8 cellular contexts compared by ENCODE assay signal in the genomic region with DNA sequence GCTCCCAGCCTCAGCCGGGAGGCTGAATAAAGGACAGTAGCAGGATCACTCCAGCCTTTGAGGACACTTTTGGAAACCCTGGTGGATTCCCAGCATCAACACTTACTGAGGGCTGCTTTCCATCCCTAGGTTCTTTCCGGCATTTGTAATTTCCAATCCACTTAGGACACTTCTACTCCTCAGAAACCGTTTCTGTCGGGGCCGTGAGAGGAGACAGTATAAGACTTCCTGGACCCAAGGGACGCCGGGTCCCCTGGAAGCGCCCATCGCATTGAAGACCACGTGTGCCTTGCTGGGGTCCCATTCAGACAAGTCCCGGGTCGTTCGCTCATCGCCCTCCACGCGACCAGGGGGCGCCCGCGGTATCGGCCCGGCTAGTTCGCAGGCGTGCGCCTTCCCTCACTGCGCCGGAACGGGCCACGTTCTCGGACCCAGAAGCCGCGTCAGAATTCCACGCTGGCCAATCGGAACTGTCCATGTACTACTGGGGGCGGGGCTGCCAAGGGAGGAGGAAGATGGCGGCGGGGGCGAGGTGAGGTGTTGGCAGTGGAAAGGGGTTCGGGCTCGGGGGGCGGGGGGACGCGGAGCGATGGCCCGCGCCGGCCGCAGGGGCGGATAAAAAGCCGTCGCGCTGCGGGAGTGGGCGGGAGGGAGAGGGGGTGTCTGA. TPM values are rescaled to one million over a fixed set of nuclear protein-coding genes. Genes with fewer than 3 reads are reported as not detected.
DNase-seq lines count a peak whose midpoint lies in the region; ATAC-seq lines count a peak whose summit lies in the region.

A gene (plus strand): TSS at position 479 of the 667 bp plus-strand sequence. CDS start 202 bp downstream, outside the sequence.

- peak; percentile 99 for ATAC-seq in GM21367 (IDR thresholded peaks at IDR 0.05; ENCODE audit: unreplicated experiment)

- DNase-seq in COLO829 (ENCODE audit: low spot score) (peak; percentile 90), HT1080 (ENCODE audit: low read depth) (peak; percentile 96), lung microvascular endothelial cell (ENCODE audit: low read depth in 2 of 2) (peak; percentile 98 to 99)
- DNase-seq in NK-92 treated with Interleukin-12 subunit alpha and Interleukin-12 subunit beta, amount 100 ng/mL, for 24 hours (lab: John Stamatoyannopoulos, UW): peak; percentile 95
- DNase-seq in activated CD8-positive, alpha-beta memory T cell treated with anti-CD3 and anti-CD28 coated beads for 1 hour (ENCODE audit: extremely low read depth in 1 of 2, low read depth in 1 of 2): peak; percentile 96 to 98
- DNase-seq in effector CD8-positive, alpha-beta T cell (lab: John Stamatoyannopoulos, UW): peak; percentile 98
- DNase-seq in stimulated activated CD4-positive, alpha-beta T cell treated with anti-CD3 and anti-CD28 coated beads, TNF-alpha, amount 100 ng/mL, for 4 hours (ENCODE audit: low read depth in 3 of 3): peak; percentile 96 to 99 (median 97)

RNA-seq across cellular contexts. Expression of the gene that starts here (rescaled TPM):
- total RNA-seq in HT1080 (2014; rRNA removed; shearing (Covaris generic)): 11.5 and 15.8 TPM in 2 replicates
- polyA plus RNA-seq in HT1080 (2015; cell fraction: cytosol; rRNA removed): 45.8 and 50.9 TPM in 2 replicates
- polyA plus RNA-seq in HT1080 (2015; cell fraction: nucleus; rRNA removed): 22.3 and 25.5 TPM in 2 replicates
- 10.7 and 14.5 TPM in 2 replicates for total RNA-seq in lung microvascular endothelial cell

Comparison
In these comparisons a context has a peak if more than half of its experiments do, and no peak if none do; other contexts are left out.
1. Peak in every context shown above with its lines: DNase-seq and ATAC-seq.